In the genomic region with DNA sequence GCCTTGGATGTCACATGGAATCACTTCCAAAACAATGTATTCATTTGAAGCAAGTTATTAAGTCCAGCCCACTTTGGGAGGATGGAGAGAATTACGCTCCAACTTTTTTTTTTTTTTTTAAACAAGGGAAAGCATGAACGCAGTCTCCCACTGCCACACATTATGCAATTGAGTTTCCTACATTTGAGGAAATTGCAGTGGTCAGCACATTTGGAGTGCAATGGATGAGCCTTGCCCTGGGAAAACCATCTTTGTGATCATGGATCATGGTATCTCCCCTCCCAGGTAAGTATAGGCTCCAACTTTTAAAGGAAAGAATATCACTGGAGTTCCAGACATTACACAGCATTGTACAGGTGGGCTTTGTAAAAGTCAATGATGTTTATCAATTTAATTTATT, we compare ENCODE assay signal across 1 cellular context.
TF ChIP-seq lines count a peak whose summit lies in the region.

No MANE protein-coding gene starts in this region.

TF ChIP-seq in GM23338, 12 proteins besides CTCF, POLR2A, EP300 and RAD21 (continued from another document):
- TF ChIP-seq, protein P1, sequence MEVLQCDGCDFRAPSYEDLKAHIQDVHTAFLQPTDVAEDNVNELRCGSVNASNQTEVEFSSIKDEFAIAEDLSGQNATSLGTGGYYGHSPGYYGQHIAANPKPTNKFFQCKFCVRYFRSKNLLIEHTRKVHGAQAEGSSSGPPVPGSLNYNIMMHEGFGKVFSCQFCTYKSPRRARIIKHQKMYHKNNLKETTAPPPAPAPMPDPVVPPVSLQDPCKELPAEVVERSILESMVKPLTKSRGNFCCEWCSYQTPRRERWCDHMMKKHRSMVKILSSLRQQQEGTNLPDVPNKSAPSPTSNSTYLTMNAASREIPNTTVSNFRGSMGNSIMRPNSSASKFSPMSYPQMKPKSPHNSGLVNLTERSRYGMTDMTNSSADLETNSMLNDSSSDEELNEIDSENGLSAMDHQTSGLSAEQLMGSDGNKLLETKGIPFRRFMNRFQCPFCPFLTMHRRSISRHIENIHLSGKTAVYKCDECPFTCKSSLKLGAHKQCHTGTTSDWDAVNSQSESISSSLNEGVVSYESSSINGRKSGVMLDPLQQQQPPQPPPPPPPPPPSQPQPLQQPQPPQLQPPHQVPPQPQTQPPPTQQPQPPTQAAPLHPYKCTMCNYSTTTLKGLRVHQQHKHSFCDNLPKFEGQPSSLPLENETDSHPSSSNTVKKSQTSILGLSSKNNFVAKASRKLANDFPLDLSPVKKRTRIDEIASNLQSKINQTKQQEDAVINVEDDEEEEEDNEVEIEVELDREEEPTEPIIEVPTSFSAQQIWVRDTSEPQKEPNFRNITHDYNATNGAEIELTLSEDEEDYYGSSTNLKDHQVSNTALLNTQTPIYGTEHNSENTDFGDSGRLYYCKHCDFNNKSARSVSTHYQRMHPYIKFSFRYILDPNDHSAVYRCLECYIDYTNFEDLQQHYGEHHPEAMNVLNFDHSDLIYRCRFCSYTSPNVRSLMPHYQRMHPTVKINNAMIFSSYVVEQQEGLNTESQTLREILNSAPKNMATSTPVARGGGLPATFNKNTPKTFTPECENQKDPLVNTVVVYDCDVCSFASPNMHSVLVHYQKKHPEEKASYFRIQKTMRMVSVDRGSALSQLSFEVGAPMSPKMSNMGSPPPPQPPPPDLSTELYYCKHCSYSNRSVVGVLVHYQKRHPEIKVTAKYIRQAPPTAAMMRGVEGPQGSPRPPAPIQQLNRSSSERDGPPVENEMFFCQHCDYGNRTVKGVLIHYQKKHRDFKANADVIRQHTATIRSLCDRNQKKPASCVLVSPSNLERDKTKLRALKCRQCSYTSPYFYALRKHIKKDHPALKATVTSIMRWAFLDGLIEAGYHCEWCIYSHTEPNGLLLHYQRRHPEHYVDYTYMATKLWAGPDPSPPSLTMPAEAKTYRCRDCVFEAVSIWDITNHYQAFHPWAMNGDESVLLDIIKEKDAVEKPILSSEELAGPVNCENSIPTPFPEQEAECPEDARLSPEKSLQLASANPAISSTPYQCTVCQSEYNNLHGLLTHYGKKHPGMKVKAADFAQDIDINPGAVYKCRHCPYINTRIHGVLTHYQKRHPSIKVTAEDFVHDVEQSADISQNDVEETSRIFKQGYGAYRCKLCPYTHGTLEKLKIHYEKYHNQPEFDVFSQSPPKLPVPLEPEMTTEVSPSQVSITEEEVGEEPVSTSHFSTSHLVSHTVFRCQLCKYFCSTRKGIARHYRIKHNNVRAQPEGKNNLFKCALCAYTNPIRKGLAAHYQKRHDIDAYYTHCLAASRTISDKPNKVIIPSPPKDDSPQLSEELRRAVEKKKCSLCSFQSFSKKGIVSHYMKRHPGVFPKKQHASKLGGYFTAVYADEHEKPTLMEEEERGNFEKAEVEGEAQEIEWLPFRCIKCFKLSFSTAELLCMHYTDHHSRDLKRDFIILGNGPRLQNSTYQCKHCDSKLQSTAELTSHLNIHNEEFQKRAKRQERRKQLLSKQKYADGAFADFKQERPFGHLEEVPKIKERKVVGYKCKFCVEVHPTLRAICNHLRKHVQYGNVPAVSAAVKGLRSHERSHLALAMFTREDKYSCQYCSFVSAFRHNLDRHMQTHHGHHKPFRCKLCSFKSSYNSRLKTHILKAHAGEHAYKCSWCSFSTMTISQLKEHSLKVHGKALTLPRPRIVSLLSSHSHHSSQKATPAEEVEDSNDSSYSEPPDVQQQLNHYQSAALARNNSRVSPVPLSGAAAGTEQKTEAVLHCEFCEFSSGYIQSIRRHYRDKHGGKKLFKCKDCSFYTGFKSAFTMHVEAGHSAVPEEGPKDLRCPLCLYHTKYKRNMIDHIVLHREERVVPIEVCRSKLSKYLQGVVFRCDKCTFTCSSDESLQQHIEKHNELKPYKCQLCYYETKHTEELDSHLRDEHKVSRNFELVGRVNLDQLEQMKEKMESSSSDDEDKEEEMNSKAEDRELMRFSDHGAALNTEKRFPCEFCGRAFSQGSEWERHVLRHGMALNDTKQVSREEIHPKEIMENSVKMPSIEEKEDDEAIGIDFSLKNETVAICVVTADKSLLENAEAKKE (CRISPR knock-in tag; IDR thresholded peaks at IDR 0.05): no peak
- no peak for TF ChIP-seq STAT1 (IDR thresholded peaks at IDR 0.05; ENCODE audit: unreplicated experiment)
